In the genomic region with DNA sequence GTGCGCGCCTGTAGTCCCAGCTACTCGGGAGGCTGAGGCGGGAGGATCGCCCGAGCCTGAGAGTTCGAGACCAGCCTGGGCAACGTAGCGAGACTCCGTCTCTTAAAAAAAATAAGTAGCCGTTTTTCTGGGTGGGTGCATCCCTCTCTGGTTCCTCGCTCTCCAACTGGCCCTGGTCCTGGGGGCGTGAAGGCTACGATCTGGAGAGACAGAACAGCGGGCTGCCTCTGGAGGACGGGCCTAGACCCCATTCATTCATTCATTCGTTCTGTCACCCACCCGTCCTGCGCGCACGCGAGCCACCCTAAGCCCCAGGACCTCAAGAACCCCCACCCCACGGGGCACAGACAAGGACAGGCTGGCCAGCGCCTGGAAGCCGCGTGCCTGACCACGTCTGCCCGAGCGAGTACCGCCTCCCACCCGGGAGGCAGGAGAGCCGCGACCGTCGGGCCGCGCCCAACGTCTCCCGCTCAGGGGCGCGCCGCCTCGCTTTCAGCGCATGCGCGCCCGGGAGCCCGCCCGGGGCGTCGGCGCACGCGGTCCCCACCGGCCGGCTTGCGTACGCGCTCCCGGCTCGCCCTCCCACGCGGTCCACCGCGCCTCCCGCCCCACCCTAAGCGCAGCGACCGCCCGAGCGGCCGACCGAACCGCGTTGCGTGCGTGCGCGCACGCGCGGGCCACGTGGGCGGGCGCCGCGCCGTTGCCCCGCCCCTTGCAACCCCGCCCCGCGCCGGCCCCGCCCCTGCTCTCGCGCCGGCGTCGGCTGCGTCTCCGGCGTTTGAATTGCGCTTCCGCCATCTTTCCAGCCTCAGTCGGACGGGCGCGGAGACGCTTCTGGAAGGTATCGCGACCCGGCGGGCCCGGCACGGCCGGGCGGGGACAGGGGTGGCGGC, we compare ENCODE assay signal across 8 cellular contexts. TPM values are rescaled to one million over a fixed set of nuclear protein-coding genes. Genes with fewer than 3 reads are reported as not detected.
A peak's percentile ranks its signal among the peaks of the same experiment; 100 is the strongest.
DNase-seq lines count a peak whose midpoint lies in the region; ATAC-seq, FAIRE-seq and TF ChIP-seq lines count a peak whose summit lies in the region.

Gene RAN, plus strand, starts transcription at position 781 of the 893 bp plus-strand sequence. CDS start 528 bp downstream, outside the sequence.

- H3K36me3 Mint-ChIP-seq in WTC11 (peaks cover 44% of the 10 kb centered on the region), immature natural killer cell (peaks cover 15 to 32% (median 23%) of the 10 kb centered on the region in 3 donors)

- ATAC-seq in GM18907 (IDR thresholded peaks at IDR 0.05; ENCODE audit: unreplicated experiment) (peak; percentile 72), HG03159 (IDR thresholded peaks at IDR 0.05; ENCODE audit: unreplicated experiment) (peak; percentile 63), WTC11 (peak; percentile 71)

- H3K9me3 Mint-ChIP-seq in WTC11, result peaks cover 3% of the 10 kb centered on the region
- H3K9me3 Mint-ChIP-seq in immature natural killer cell, result no peaks in the 10 kb centered on the region

- in situ Hi-C loops in ACHN (cut with HindIII; ENCODE audit: low pct_ligation_motif_present, low pct_unique_long_range_greater_than_20kb, low sequenced_read_pairs), result no loop called here

- TF ChIP-seq CTCF in WTC11 (IDR thresholded peaks at IDR 0.05) (no peak), bronchial epithelial cell (IDR thresholded peaks at IDR 0.05; ENCODE audit: insufficient read depth, low read length, severe bottlenecking) (no peak)

- DNase-seq in ACHN (peak; percentile 98), NCI-H2227 treated with DMSO at 0.1 percent for 48 hours (lab: John Stamatoyannopoulos, UW) (peak; percentile 86), WTC11 (ENCODE audit: low spot score) (peak; percentile 80), bronchial epithelial cell (ENCODE audit: low read depth) (peak; percentile 78), immature natural killer cell (peak; percentile 87 to 92 (median 91)), smooth muscle cell of the brain vasculature (ENCODE audit: low read depth, low spot score) (peak; percentile 74)

- peaks cover 51% of the 10 kb centered on the region for H3K4me1 Mint-ChIP-seq in WTC11
- peaks cover 24 to 34% of the 10 kb centered on the region in 2 donors for H3K4me1 Mint-ChIP-seq in immature natural killer cell

- peaks cover 10% of the 10 kb centered on the region for H3K36me3 ChIP-seq in bronchial epithelial cell (ENCODE audit: control insufficient read depth, insufficient read depth, low read length)

- CTCF ChIA-PET in WTC11 (lab: Charles Lee), result interaction anchor here (0.9 to 3.1 kb wide), 13 partner anchors 9 to 245 kb away, joined by 3 to 36 read pairs (median 5); no protein-coding TSS in a partner anchor

- H3K27me3 Mint-ChIP-seq in WTC11 (ENCODE audit: low read depth) (no peaks in the 10 kb centered on the region; the same call in 1 of the 2 replicates), immature natural killer cell (ENCODE audit: low read depth in 3 of 3) (peaks cover 5 to 12% (median 8%) of the 10 kb centered on the region in 3 donors)

- FAIRE-seq in bronchial epithelial cell (lab: Jason Lieb, UNC), result no peak

- H3K27ac Mint-ChIP-seq in WTC11 (peak within 1 kb of the TSS; percentile 99), immature natural killer cell (peak within 1 kb of the TSS; percentile 78 to 92 (median 86))

- POLR2A ChIA-PET in WTC11 (lab: Charles Lee), result interaction anchor here (0.6 to 1.1 kb wide), 4 partner anchors 19 to 42 kb away, joined by 3 to 5 read pairs (median 4); no protein-coding TSS in a partner anchor

- H3K27me3 ChIP-seq in bronchial epithelial cell (ENCODE audit: control insufficient read depth, insufficient read depth, low read length), result no peaks in the 10 kb centered on the region

- H3K4me3 Mint-ChIP-seq in WTC11 (peak within 1 kb of the TSS; percentile 97), immature natural killer cell (peak within 1 kb of the TSS; percentile 90 to 91 (median 91))

- peak within 1 kb of the TSS; percentile 62 for H3K4me3 ChIP-seq in bronchial epithelial cell (ENCODE audit: low read depth, low read length)

TF ChIP-seq in WTC11, 78 proteins besides CTCF, POLR2A, EP300 and RAD21 (continues in another document):
- no peak for TF ChIP-seq MXD4 (CRISPR knock-in tag; IDR thresholded peaks at IDR 0.05; ENCODE audit: borderline replicate concordance)
- no peak for TF ChIP-seq SMAD4 (CRISPR knock-in tag; IDR thresholded peaks at IDR 0.05)
- no peak for TF ChIP-seq ELF4 (CRISPR knock-in tag; IDR thresholded peaks at IDR 0.05; ENCODE audit: low read depth)
- TF ChIP-seq KAT7 (CRISPR knock-in tag; IDR thresholded peaks at IDR 0.05; ENCODE audit: borderline replicate concordance), result peak; percentile 63; the same call in 1 of the 2 replicates
- no peak for TF ChIP-seq ATF6 (CRISPR knock-in tag; IDR thresholded peaks at IDR 0.05)
- no peak for TF ChIP-seq PREB (CRISPR knock-in tag; IDR thresholded peaks at IDR 0.05; ENCODE audit: borderline replicate concordance)
- no peak for TF ChIP-seq ZBTB43 (CRISPR knock-in tag; IDR thresholded peaks at IDR 0.05)
- TF ChIP-seq JAZF1 (CRISPR knock-in tag; IDR thresholded peaks at IDR 0.05), result no peak
- TF ChIP-seq NFE2L1 (CRISPR knock-in tag; IDR thresholded peaks at IDR 0.05), result peak; percentile 42; the same call in 1 of the 2 replicates
- TF ChIP-seq SOX15 (CRISPR knock-in tag; IDR thresholded peaks at IDR 0.05), result no peak
- TF ChIP-seq, protein P1, sequence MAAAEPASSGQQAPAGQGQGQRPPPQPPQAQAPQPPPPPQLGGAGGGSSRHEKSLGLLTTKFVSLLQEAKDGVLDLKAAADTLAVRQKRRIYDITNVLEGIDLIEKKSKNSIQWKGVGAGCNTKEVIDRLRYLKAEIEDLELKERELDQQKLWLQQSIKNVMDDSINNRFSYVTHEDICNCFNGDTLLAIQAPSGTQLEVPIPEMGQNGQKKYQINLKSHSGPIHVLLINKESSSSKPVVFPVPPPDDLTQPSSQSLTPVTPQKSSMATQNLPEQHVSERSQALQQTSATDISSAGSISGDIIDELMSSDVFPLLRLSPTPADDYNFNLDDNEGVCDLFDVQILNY (CRISPR knock-in tag; IDR thresholded peaks at IDR 0.05), result peak; percentile 73; the same call in 1 of the 2 replicates
- TF ChIP-seq, protein P2, sequence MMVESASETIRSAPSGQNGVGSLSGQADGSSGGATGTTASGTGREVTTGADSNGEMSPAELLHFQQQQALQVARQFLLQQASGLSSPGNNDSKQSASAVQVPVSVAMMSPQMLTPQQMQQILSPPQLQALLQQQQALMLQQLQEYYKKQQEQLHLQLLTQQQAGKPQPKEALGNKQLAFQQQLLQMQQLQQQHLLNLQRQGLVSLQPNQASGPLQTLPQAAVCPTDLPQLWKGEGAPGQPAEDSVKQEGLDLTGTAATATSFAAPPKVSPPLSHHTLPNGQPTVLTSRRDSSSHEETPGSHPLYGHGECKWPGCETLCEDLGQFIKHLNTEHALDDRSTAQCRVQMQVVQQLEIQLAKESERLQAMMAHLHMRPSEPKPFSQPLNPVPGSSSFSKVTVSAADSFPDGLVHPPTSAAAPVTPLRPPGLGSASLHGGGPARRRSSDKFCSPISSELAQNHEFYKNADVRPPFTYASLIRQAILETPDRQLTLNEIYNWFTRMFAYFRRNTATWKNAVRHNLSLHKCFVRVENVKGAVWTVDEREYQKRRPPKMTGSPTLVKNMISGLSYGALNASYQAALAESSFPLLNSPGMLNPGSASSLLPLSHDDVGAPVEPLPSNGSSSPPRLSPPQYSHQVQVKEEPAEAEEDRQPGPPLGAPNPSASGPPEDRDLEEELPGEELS (CRISPR knock-in tag; IDR thresholded peaks at IDR 0.05), result peak; percentile 83; the same call in 1 of the 2 replicates
- no peak for TF ChIP-seq GRHL2 (CRISPR knock-in tag; IDR thresholded peaks at IDR 0.05; ENCODE audit: insufficient replicate concordance, severe bottlenecking)
- TF ChIP-seq NR2C2 (CRISPR knock-in tag; IDR thresholded peaks at IDR 0.05), result no peak

RNA-seq across cellular contexts. Expression of gene RAN, which starts in this region (rescaled TPM):
- 1,744 to 1,783 TPM (median 1,745 TPM) in 3 replicates for total RNA-seq in WTC11 (2021)
- total RNA-seq in bronchial epithelial cell, result 580 and 667 TPM in 2 replicates
- 100 to 1,000 TPM; 428 to 585 (median 478) TPM for polyA plus RNA-seq in immature natural killer cell

Comparison
In these comparisons a context has a peak if more than half of its experiments do, and no peak if none do; other contexts are left out.
1. Peak in every context shown above with its lines: DNase-seq, ATAC-seq and H3K4me3 ChIP-seq.